In genomic region chr12:66594688-66595087, GRCh38 we compare ENCODE assay signal across 21 cellular contexts.
"Had no signal": no experiment of that assay in that cellular context is flagged by ENCODE, and none has a peak within 500 bp of the region (broad histone marks: within the 10 kb centered on the region; RNA-seq: fewer than 3 reads in every experiment).

No MANE protein-coding gene starts in this region.

- H3K4me3 ChIP-seq: esophagus squamous epithelium, lower lobe of right lung, tibial artery had no signal

- H3K9me3 ChIP-seq: esophagus squamous epithelium, lower lobe of right lung, neutrophil, tibial artery had no signal

- H3K27me3 ChIP-seq: brain microvascular endothelial cell, esophagus squamous epithelium, neutrophil, tibial artery had no signal

- ATAC-seq: left colon; lower lobe of right lung; natural killer cell; stimulated activated naive CD8-positive, alpha-beta T cell treated with anti-CD3 and anti-CD28 coated beads, Interleukin-15, Interleukin-2, amounts not matched to agents 100 U/mL and 50 U/mL, for 24 hours had no signal

- H3K27ac ChIP-seq: brain microvascular endothelial cell, esophagus squamous epithelium, lower lobe of right lung, neutrophil, tibial artery had no signal

- DNase-seq: activated B cell treated with CpG ODN at 0.5 μM for 24 hours; activated CD4-positive, alpha-beta memory T cell treated with anti-CD3 and anti-CD28 coated beads for 36 hours; activated CD4-positive, alpha-beta T cell treated with anti-CD3 and anti-CD28 coated beads for 4 hours; activated gamma-delta T cell treated with Interleukin-2 at 50 U/mL for 16 hours; activated T-cell treated with anti-CD3 and anti-CD28 coated beads for 4 hours; amniotic stem cell; brain microvascular endothelial cell; effector CD4-positive, alpha-beta T cell; esophagus squamous epithelium; foreskin melanocyte; glutamatergic neuron; hippocampal formation; islet precursor cell; left colon; lower lobe of right lung; natural killer cell; stimulated activated CD4-positive, alpha-beta T cell treated with anti-CD3 and anti-CD28 coated beads, Interleukin-2, amount 100 ng/mL, for 24 hours; stimulated activated naive CD8-positive, alpha-beta T cell treated with anti-CD3 and anti-CD28 coated beads, Interleukin-15, Interleukin-2, amounts not matched to agents 100 U/mL and 50 U/mL, for 24 hours; substantia nigra; tibial artery had no signal

- H3K36me3 ChIP-seq: brain microvascular endothelial cell, esophagus squamous epithelium, lower lobe of right lung, neutrophil, tibial artery had no signal

- H3K4me1 ChIP-seq: lower lobe of right lung, tibial artery had no signal
